ENCODE assay signal across 13 cellular contexts in the genomic region with DNA sequence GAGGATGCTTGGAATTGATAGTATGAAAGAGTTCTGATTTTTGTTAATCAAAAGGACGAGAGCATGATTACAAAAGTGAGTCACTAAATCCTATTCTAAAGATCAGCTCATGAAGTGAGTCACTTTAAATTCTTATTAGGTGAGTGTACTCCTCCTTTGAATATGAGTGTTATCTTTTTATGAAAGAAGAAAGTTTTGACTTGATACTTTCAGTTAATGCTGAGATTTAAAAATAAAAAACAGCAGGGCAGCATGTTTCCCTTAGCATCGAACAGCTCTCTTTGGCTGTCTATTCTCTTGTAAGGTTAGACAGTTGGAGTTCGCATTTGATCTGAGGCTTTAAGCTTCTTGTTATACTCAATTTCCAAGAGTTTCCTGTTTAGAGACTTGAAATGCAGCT.
DNase-seq lines count a peak whose midpoint lies in the region; ATAC-seq and TF ChIP-seq lines count a peak whose summit lies in the region.
"Had no signal": no experiment of that assay in that cellular context is flagged by ENCODE, and none has a peak within 500 bp of the region (broad histone marks: within the 10 kb centered on the region; RNA-seq: fewer than 3 reads in every experiment).

No MANE protein-coding gene starts in this region.

- DNase-seq in EL = peak; percentile 82
- peak; percentile 87 for DNase-seq in RKO (ENCODE audit: low spot score)
- DNase-seq in pulmonary artery endothelial cell (ENCODE audit: low read depth, low spot score) = peak; percentile 27
- no peak for DNase-seq in amniotic stem cell (lab: John Stamatoyannopoulos, UW)
- DNase-seq in T-helper 2 cell = no peak
- DNase-seq in glutamatergic neuron = no peak
- DNase-seq: activated T-cell treated with anti-CD3 and anti-CD28 coated beads, Interleukin-2, amount 50 U/mL, for 48 hours; H7; KBM-7; occipital lobe had no signal

- ATAC-seq in esophagus mucosa = peak; percentile 77
- ATAC-seq in GM18502 (IDR thresholded peaks at IDR 0.05; ENCODE audit: poor library complexity, unreplicated experiment) = no peak
- ATAC-seq: GM12878 had no signal

- H3K36me3 Mint-ChIP-seq in glutamatergic neuron (ENCODE audit: unreplicated experiment) = no peaks in the 10 kb centered on the region

- no peak overlapping the region for H3K27ac Mint-ChIP-seq in glutamatergic neuron (ENCODE audit: unreplicated experiment)

- no peaks in the 10 kb centered on the region for H3K27me3 Mint-ChIP-seq in glutamatergic neuron (ENCODE audit: unreplicated experiment)

- no peak overlapping the region for H3K4me3 Mint-ChIP-seq in glutamatergic neuron (ENCODE audit: unreplicated experiment)

- H3K9me3 Mint-ChIP-seq in glutamatergic neuron (ENCODE audit: unreplicated experiment) = no peaks in the 10 kb centered on the region

- no peak for TF ChIP-seq CTCF in glutamatergic neuron (IDR thresholded peaks at IDR 0.05; ENCODE audit: partially characterized antibody, unreplicated experiment)

- H3K4me1 Mint-ChIP-seq in glutamatergic neuron (ENCODE audit: low read depth, unreplicated experiment) = peaks cover 3% of the 10 kb centered on the region

Comparison
In these comparisons a context has a peak if more than half of its experiments do, and no peak if none do; other contexts are left out.
1. DNase-seq: peak in EL (single experiment), RKO (single experiment) and pulmonary artery endothelial cell (single experiment); none in amniotic stem cell (single experiment), T-helper 2 cell (0 of 5) and glutamatergic neuron (single experiment).